ENCODE assay signal across 8 cellular contexts in genomic region chr10:132163278-132163765, GRCh38. TPM values are rescaled to one million over a fixed set of nuclear protein-coding genes. Genes with fewer than 3 reads are reported as not detected.
DNase-seq lines count a peak whose midpoint lies in the region; ATAC-seq and TF ChIP-seq lines count a peak whose summit lies in the region.

No MANE protein-coding gene starts in this region.

- H3K9ac ChIP-seq in Loucy (ENCODE audit: low read depth, low read length, poor library complexity, severe bottlenecking): peak overlapping the region; percentile 44

- peaks cover 3 to 18% (median 7%) of the 10 kb centered on the region in 6 donors for H3K9me3 Mint-ChIP-seq in immature natural killer cell

- H3F3A ChIP-seq in Loucy (ENCODE audit: low read depth): 0 out of 2 replicates have a peak, but pooled peaks cover under 1% of the 10 kb centered on the region

- no peaks in the 10 kb centered on the region for H4K20me1 ChIP-seq in Loucy (ENCODE audit: insufficient read depth, low read length, poor library complexity, severe bottlenecking)

- H3K4me3 Mint-ChIP-seq in immature natural killer cell: peak overlapping the region in 1 of 5 donors; percentile 36

- H3K9me3 ChIP-seq in Loucy (ENCODE audit: insufficient read depth, low read depth, low read length) (no peaks in the 10 kb centered on the region), Peyer's patch (no peaks in the 10 kb centered on the region)

- peak overlapping the region in 4 of 6 donors; percentile 36 to 85 (median 64) for H3K27ac Mint-ChIP-seq in immature natural killer cell

- peaks cover 23 to 33% (median 23%) of the 10 kb centered on the region in 3 donors for H3K27me3 Mint-ChIP-seq in immature natural killer cell (ENCODE audit: low read depth in 3 of 3)

- H3K27me3 ChIP-seq in Loucy (ENCODE audit: insufficient read depth, low read length, poor library complexity, severe bottlenecking) (no peaks in the 10 kb centered on the region), Peyer's patch (no peaks in the 10 kb centered on the region)

- H3K27ac ChIP-seq in Peyer's patch: no peak overlapping the region

- TF ChIP-seq POLR2A in Peyer's patch (IDR thresholded peaks at IDR 0.05): no peak

- H3K4me1 Mint-ChIP-seq in immature natural killer cell: peaks cover 31 to 33% of the 10 kb centered on the region in 2 donors

- H3K36me3 Mint-ChIP-seq in immature natural killer cell: peaks cover 0 to 12% (median 0%) of the 10 kb centered on the region in 3 donors

- no peak overlapping the region for H3K4me3 ChIP-seq in Loucy (ENCODE audit: low read length, poor library complexity, severe bottlenecking)
- H3K4me3 ChIP-seq in Peyer's patch: no peak overlapping the region

- TF ChIP-seq CTCF in Loucy (conservative IDR thresholded peaks at IDR 0.05; ENCODE audit: low read length): no peak; the same call in 1 of the 2 replicates
- TF ChIP-seq CTCF in Peyer's patch (IDR thresholded peaks at IDR 0.05): peak in 2 of 6 experiments; percentile 23 to 25

- H2AFZ ChIP-seq in Loucy (ENCODE audit: low read length): no peak overlapping the region

- peaks cover 28% of the 10 kb centered on the region for H3K4me1 ChIP-seq in Loucy (ENCODE audit: insufficient read depth, low read length, poor library complexity, severe bottlenecking)
- peaks cover 0 to 8% (median 0%) of the 10 kb centered on the region in 4 donors for H3K4me1 ChIP-seq in Peyer's patch

- H3K4me2 ChIP-seq in Loucy (ENCODE audit: low read depth, low read length, poor library complexity, severe bottlenecking): peak overlapping the region; percentile 59

- H3K79me2 ChIP-seq in Loucy (ENCODE audit: insufficient read depth, low read length): no peaks in the 10 kb centered on the region

- H3K36me3 ChIP-seq in Loucy (ENCODE audit: insufficient read depth, low read length) (no peaks in the 10 kb centered on the region), Peyer's patch (no peaks in the 10 kb centered on the region)

- ATAC-seq in GM19455 (IDR thresholded peaks at IDR 0.05; ENCODE audit: unreplicated experiment) (peak; percentile 63), GM21528 (IDR thresholded peaks at IDR 0.05; ENCODE audit: low FRiP score, unreplicated experiment) (no peak)

- H3K9me2 ChIP-seq in Loucy (replicated peaks; ENCODE audit: low read depth, low read length): no peaks in the 10 kb centered on the region

- DNase-seq in COLO829 (ENCODE audit: low spot score) (peak; percentile 35), immature natural killer cell (peak in 1 of 3 donors; percentile 21), DMS79 (lab: John Stamatoyannopoulos, UW) (no peak), Peyer's patch (no peak)
- peak; percentile 38 to 51 for DNase-seq in activated CD4-positive, alpha-beta T cell treated with anti-CD3 and anti-CD28 coated beads, Interleukin-2, amount 50 U/mL, for 48 hours

RNA-seq across cellular contexts. Expression of gene DPYSL4, which starts 23.4 kb away (rescaled TPM):
- not detected for polyA plus RNA-seq in immature natural killer cell
- total RNA-seq in Peyer's patch: under 1 TPM in 1 of 4 donors, not detected in 3; 0.27 TPM

Comparison
In these comparisons a context has a peak if more than half of its experiments do, and no peak if none do; other contexts are left out.
1. DNase-seq: peak in COLO829 (single experiment) and activated CD4-positive, alpha-beta T cell treated with anti-CD3 and anti-CD28 coated beads, Interleukin-2, amount 50 U/mL, for 48 hours (2 of 2); none in DMS79 (single experiment) and Peyer's patch (0 of 3).